In genomic region chr18:22048932-22049615, GRCh38 we compare ENCODE assay signal across 32 cellular contexts.
"Had no signal": no experiment of that assay in that cellular context is flagged by ENCODE, and none has a peak within 500 bp of the region (broad histone marks: within the 10 kb centered on the region; RNA-seq: fewer than 3 reads in every experiment).

No MANE protein-coding gene starts in this region.

- H3K27ac ChIP-seq: adrenal gland, breast epithelium, cardiac muscle cell, colonic mucosa, epithelial cell of prostate, esophagus squamous epithelium, WERI-Rb-1 had no signal

- H3K36me3 Mint-ChIP-seq: activated naive CD4-positive, alpha-beta T cell treated with anti-CD3 and anti-CD28 coated beads, Interleukin-2, amount 50 U/mL, for 24 hours; activated naive CD8-positive, alpha-beta T cell treated with anti-CD3 and anti-CD28 coated beads for 36 hours; brain had no signal

- H3K27ac Mint-ChIP-seq: activated B cell treated with CpG ODN at 0.5 μM for 24 hours; activated CD8-positive, alpha-beta T cell treated with anti-CD3 and anti-CD28 coated beads for 36 hours; activated naive CD4-positive, alpha-beta T cell treated with anti-CD3 and anti-CD28 coated beads for 36 hours; activated naive CD4-positive, alpha-beta T cell treated with anti-CD3 and anti-CD28 coated beads, Interleukin-2, amount 50 U/mL, for 24 hours; activated naive CD8-positive, alpha-beta T cell treated with anti-CD3 and anti-CD28 coated beads for 36 hours; activated naive CD8-positive, alpha-beta T cell treated with anti-CD3 and anti-CD28 coated beads, Interleukin-2, amount 50 U/mL, for 24 hours; activated T-helper 1 cell treated with anti-CD3 and anti-CD28 coated beads, Interleukin-12 subunit alpha, Interleukin-12 subunit beta, Interleukin-2, Interleukin-4 antibody, amounts not matched to agents 30 ng/mL and 10 ng/mL and 1 ng/mL, durations not matched to agents 14 hours and 24 hours and 36 hours; activated T-helper 2 cell treated with anti-CD3 and anti-CD28 coated beads, Interferon-gamma antibody, Interleukin-2, Interleukin-4, amounts not matched to agents 10 μg/mL and 5 μg/mL and 100 μg/mL, durations not matched to agents 14 hours and 24 hours and 36 hours; brain had no signal

- H3K4me1 Mint-ChIP-seq: activated B cell treated with CpG ODN at 0.5 μM for 24 hours; activated naive CD4-positive, alpha-beta T cell treated with anti-CD3 and anti-CD28 coated beads, Interleukin-2, amount 50 U/mL, for 24 hours; activated naive CD8-positive, alpha-beta T cell treated with anti-CD3 and anti-CD28 coated beads for 36 hours; activated naive CD8-positive, alpha-beta T cell treated with anti-CD3 and anti-CD28 coated beads, Interleukin-2, amount 50 U/mL, for 24 hours had no signal

- H3K27me3 Mint-ChIP-seq: activated B cell treated with CpG ODN at 0.5 μM for 24 hours; activated naive CD4-positive, alpha-beta T cell treated with anti-CD3 and anti-CD28 coated beads, Interleukin-2, amount 50 U/mL, for 24 hours; activated naive CD8-positive, alpha-beta T cell treated with anti-CD3 and anti-CD28 coated beads for 36 hours; activated naive CD8-positive, alpha-beta T cell treated with anti-CD3 and anti-CD28 coated beads, Interleukin-2, amount 50 U/mL, for 24 hours; brain had no signal

- H3K4me3 ChIP-seq: adrenal gland, breast epithelium, cardiac muscle cell, colonic mucosa, esophagus squamous epithelium had no signal

- DNase-seq: activated B cell treated with CpG ODN at 0.5 μM for 24 hours; activated CD4-positive, alpha-beta T cell treated with anti-CD3 and anti-CD28 coated beads for 48 hours; activated CD4-positive, alpha-beta T cell treated with anti-CD3 and anti-CD28 coated beads, Interleukin-2, amount 50 U/mL, for 1 hour; activated CD4-positive, alpha-beta T cell treated with anti-CD3 and anti-CD28 coated beads, Interleukin-2, amount 50 U/mL, for 48 hours; activated CD8-positive, alpha-beta memory T cell treated with anti-CD3 and anti-CD28 coated beads for 24 hours; activated CD8-positive, alpha-beta T cell treated with anti-CD3 and anti-CD28 coated beads for 36 hours; activated effector memory CD4-positive, alpha-beta T cell treated with anti-CD3 and anti-CD28 coated beads, Interleukin-2, amount 50 U/mL, for 16 hours; activated naive CD4-positive, alpha-beta T cell treated with anti-CD3 and anti-CD28 coated beads for 36 hours; activated naive CD8-positive, alpha-beta T cell treated with anti-CD3 and anti-CD28 coated beads for 36 hours; activated naive CD8-positive, alpha-beta T cell treated with anti-CD3 and anti-CD28 coated beads, Interleukin-2, amount 50 U/mL, for 24 hours; activated T-cell treated with anti-CD3 and anti-CD28 coated beads, Interleukin-2, amount 50 U/mL, for 4 hours; adrenal gland; amygdala; aorta; central memory CD4-positive, alpha-beta T cell; cerebellar nuclear complex; colonic mucosa; effector CD8-positive, alpha-beta T cell; esophagus squamous epithelium; foreskin melanocyte; T-helper 9 cell; WERI-Rb-1 had no signal

- H3K4me1 ChIP-seq: adrenal gland, breast epithelium, esophagus squamous epithelium had no signal

- H3K9me3 Mint-ChIP-seq: activated B cell treated with CpG ODN at 0.5 μM for 24 hours; activated CD8-positive, alpha-beta T cell treated with anti-CD3 and anti-CD28 coated beads for 36 hours; activated naive CD4-positive, alpha-beta T cell treated with anti-CD3 and anti-CD28 coated beads for 36 hours; activated naive CD8-positive, alpha-beta T cell treated with anti-CD3 and anti-CD28 coated beads for 36 hours; activated naive CD8-positive, alpha-beta T cell treated with anti-CD3 and anti-CD28 coated beads, Interleukin-2, amount 50 U/mL, for 24 hours; activated T-cell treated with anti-CD3 and anti-CD28 coated beads, Interleukin-2, amount 50 U/mL, for 4 hours; activated T-helper 1 cell treated with anti-CD3 and anti-CD28 coated beads, Interleukin-12 subunit alpha, Interleukin-12 subunit beta, Interleukin-2, Interleukin-4 antibody, amounts not matched to agents 30 ng/mL and 10 ng/mL and 1 ng/mL, durations not matched to agents 14 hours and 24 hours and 36 hours; activated T-helper 2 cell treated with anti-CD3 and anti-CD28 coated beads, Interferon-gamma antibody, Interleukin-2, Interleukin-4, amounts not matched to agents 10 μg/mL and 5 μg/mL and 100 μg/mL, durations not matched to agents 14 hours and 24 hours and 36 hours had no signal

- H3K9me3 ChIP-seq: adrenal gland, breast epithelium, colonic mucosa, esophagus squamous epithelium had no signal

- ATAC-seq: activated CD4-positive, CD25-positive, alpha-beta regulatory T cell treated with anti-CD3 and anti-CD28 coated beads, Interleukin-2, amount 50 U/mL, for 24 hours; activated CD8-positive, alpha-beta T cell treated with anti-CD3 and anti-CD28 coated beads for 36 hours; activated naive CD8-positive, alpha-beta T cell treated with anti-CD3 and anti-CD28 coated beads, Interleukin-2, amount 50 U/mL, for 24 hours; activated T-cell treated with anti-CD3 and anti-CD28 coated beads, Interleukin-2, amount 50 U/mL, for 4 hours had no signal

- H3K4me3 Mint-ChIP-seq: activated B cell treated with CpG ODN at 0.5 μM for 24 hours; activated CD8-positive, alpha-beta T cell treated with anti-CD3 and anti-CD28 coated beads for 36 hours; activated naive CD4-positive, alpha-beta T cell treated with anti-CD3 and anti-CD28 coated beads for 36 hours; activated naive CD4-positive, alpha-beta T cell treated with anti-CD3 and anti-CD28 coated beads, Interleukin-2, amount 50 U/mL, for 24 hours; activated naive CD8-positive, alpha-beta T cell treated with anti-CD3 and anti-CD28 coated beads for 36 hours; activated naive CD8-positive, alpha-beta T cell treated with anti-CD3 and anti-CD28 coated beads, Interleukin-2, amount 50 U/mL, for 24 hours; activated T-cell treated with anti-CD3 and anti-CD28 coated beads, Interleukin-2, amount 50 U/mL, for 4 hours; activated T-helper 1 cell treated with anti-CD3 and anti-CD28 coated beads, Interleukin-12 subunit alpha, Interleukin-12 subunit beta, Interleukin-2, Interleukin-4 antibody, amounts not matched to agents 30 ng/mL and 10 ng/mL and 1 ng/mL, durations not matched to agents 14 hours and 24 hours and 36 hours; brain had no signal

- H3K27me3 ChIP-seq: adrenal gland, breast epithelium, cardiac muscle cell, colonic mucosa, esophagus squamous epithelium had no signal

- FAIRE-seq: endometrium, endothelial cell of umbilical vein had no signal

- H3K36me3 ChIP-seq: adrenal gland, breast epithelium, cardiac muscle cell, colonic mucosa, esophagus squamous epithelium, WERI-Rb-1 had no signal
